ENCODE assay signal across 29 cellular contexts in genomic region chr14:73325063-73325462, GRCh38.
A peak's percentile ranks its signal among the peaks of the same experiment; 100 is the strongest.
DNase-seq lines count a peak whose midpoint lies in the region; ATAC-seq, FAIRE-seq and TF ChIP-seq lines count a peak whose summit lies in the region.
"Had no signal": no experiment of that assay in that cellular context is flagged by ENCODE, and none has a peak within 500 bp of the region (broad histone marks: within the 10 kb centered on the region; RNA-seq: fewer than 3 reads in every experiment).

No MANE protein-coding gene starts in this region.

- no peak for TF ChIP-seq CTCF in activated CD8-positive, alpha-beta T cell treated with anti-CD3 and anti-CD28 coated beads for 36 hours (IDR thresholded peaks at IDR 0.05)
- no peak for TF ChIP-seq CTCF in CD8-positive, alpha-beta T cell (IDR thresholded peaks at IDR 0.05)
- TF ChIP-seq CTCF in WTC11 (IDR thresholded peaks at IDR 0.05): no peak

- DNase-seq in activated CD8-positive, alpha-beta T cell treated with anti-CD3 and anti-CD28 coated beads, Interleukin-2, amount 10 ng/mL, durations not matched to agents 7 days and 5 days: no peak
- no peak for DNase-seq in activated CD8-positive, alpha-beta T cell treated with anti-CD3 and anti-CD28 coated beads for 36 hours
- no peak for DNase-seq in CD8-positive, alpha-beta T cell
- no peak for DNase-seq in WTC11 (ENCODE audit: low spot score)
- no peak for DNase-seq in naive thymus-derived CD8-positive, alpha-beta T cell
- DNase-seq in GM12892 (ENCODE audit: insufficient read length): no peak
- DNase-seq in dedifferentiated amniotic fluid mesenchymal stem cell (ENCODE audit: extremely low spot score): no peak
- DNase-seq: activated B cell treated with CpG ODN at 0.5 μM for 24 hours; activated CD4-positive, alpha-beta T cell treated with anti-CD3 and anti-CD28 coated beads, Interleukin-2, amount 50 U/mL, for 4 hours; activated CD8-positive, alpha-beta memory T cell treated with anti-CD3 and anti-CD28 coated beads, Interleukin-2, amount 50 U/mL, for 4 hours; activated effector memory CD4-positive, alpha-beta T cell treated with anti-CD3 and anti-CD28 coated beads, Interleukin-2, amount 50 U/mL, for 16 hours; adrenal gland; AML-193; effector CD4-positive, alpha-beta T cell; heart left ventricle; left colon; mammary epithelial cell; NCI-H1105; NCI-H187 treated with DMSO at 0.1 percent for 48 hours; NCI-H526; SHP77; sigmoid colon; stimulated activated CD4-positive, alpha-beta T cell treated with anti-CD3 and anti-CD28 coated beads, Interleukin-4, amount 100 ng/mL, for 4 hours; testis had no signal

- H3K4me1 ChIP-seq in CD8-positive, alpha-beta T cell (ENCODE audit: insufficient read depth, low read length): peaks cover 34% of the 10 kb centered on the region
- H3K4me1 ChIP-seq: prostate gland had no signal

- CTCF ChIA-PET in activated CD8-positive, alpha-beta T cell treated with anti-CD3 and anti-CD28 coated beads, Interleukin-2, amount 10 ng/mL, durations not matched to agents 7 days and 5 days (lab: Charles Lee): interaction anchor here (3.0 kb wide), 1 partner anchor 30 kb away, joined by 11 read pairs; no protein-coding TSS in a partner anchor
- CTCF ChIA-PET in activated CD8-positive, alpha-beta T cell treated with anti-CD3 and anti-CD28 coated beads for 36 hours (lab: Charles Lee): interaction anchor here (1.2 kb wide), 1 partner anchor 30 kb away, joined by 3 read pairs; no protein-coding TSS in a partner anchor
- CTCF ChIA-PET in CD8-positive, alpha-beta T cell (lab: Charles Lee): no interaction called here
- CTCF ChIA-PET in WTC11 (lab: Charles Lee): interaction anchor here (0.6 to 1.7 kb wide), 3 partner anchors 30 to 148 kb away, joined by 3 to 9 read pairs (median 5); no protein-coding TSS in a partner anchor

- H3K27me3 Mint-ChIP-seq in activated CD8-positive, alpha-beta T cell treated with anti-CD3 and anti-CD28 coated beads, Interleukin-2, amount 10 ng/mL, durations not matched to agents 7 days and 5 days (ENCODE audit: low read depth): no peaks in the 10 kb centered on the region
- no peaks in the 10 kb centered on the region for H3K27me3 Mint-ChIP-seq in activated CD8-positive, alpha-beta T cell treated with anti-CD3 and anti-CD28 coated beads for 36 hours
- H3K27me3 Mint-ChIP-seq in CD8-positive, alpha-beta T cell (ENCODE audit: low read depth): no peaks in the 10 kb centered on the region
- no peaks in the 10 kb centered on the region for H3K27me3 Mint-ChIP-seq in WTC11 (ENCODE audit: low read depth)
- H3K27me3 Mint-ChIP-seq in naive thymus-derived CD8-positive, alpha-beta T cell: no peaks in the 10 kb centered on the region
- H3K27me3 Mint-ChIP-seq: activated B cell treated with CpG ODN at 0.5 μM for 24 hours, brain, IgD-negative memory B cell had no signal

- H3K9me3 Mint-ChIP-seq in activated CD8-positive, alpha-beta T cell treated with anti-CD3 and anti-CD28 coated beads, Interleukin-2, amount 10 ng/mL, durations not matched to agents 7 days and 5 days (ENCODE audit: insufficient read depth): no peaks in the 10 kb centered on the region
- H3K9me3 Mint-ChIP-seq in activated CD8-positive, alpha-beta T cell treated with anti-CD3 and anti-CD28 coated beads for 36 hours: no peaks in the 10 kb centered on the region
- no peaks in the 10 kb centered on the region for H3K9me3 Mint-ChIP-seq in CD8-positive, alpha-beta T cell
- H3K9me3 Mint-ChIP-seq in WTC11: no peaks in the 10 kb centered on the region
- no peaks in the 10 kb centered on the region for H3K9me3 Mint-ChIP-seq in naive thymus-derived CD8-positive, alpha-beta T cell
- H3K9me3 Mint-ChIP-seq: activated B cell treated with CpG ODN at 0.5 μM for 24 hours, brain, IgD-negative memory B cell had no signal

- POLR2A ChIA-PET in activated CD8-positive, alpha-beta T cell treated with anti-CD3 and anti-CD28 coated beads, Interleukin-2, amount 10 ng/mL, durations not matched to agents 7 days and 5 days (lab: Charles Lee): no interaction called here
- POLR2A ChIA-PET in activated CD8-positive, alpha-beta T cell treated with anti-CD3 and anti-CD28 coated beads for 36 hours (lab: Charles Lee): no interaction called here
- POLR2A ChIA-PET in CD8-positive, alpha-beta T cell (lab: Charles Lee): interaction anchor here (0.6 to 1.5 kb wide), 2 partner anchors 11 to 627 kb away, joined by 3 to 5 read pairs; no protein-coding TSS in a partner anchor
- POLR2A ChIA-PET in WTC11 (lab: Charles Lee): no interaction called here
- POLR2A ChIA-PET in naive thymus-derived CD8-positive, alpha-beta T cell (lab: Charles Lee): no interaction called here

- TF ChIP-seq POLR2A in GM12892 (IDR thresholded peaks at IDR 0.05; ENCODE audit: low read depth, low read length): no peak

- intact Hi-C loops in activated CD8-positive, alpha-beta T cell treated with anti-CD3 and anti-CD28 coated beads for 36 hours (cut with micrococcal nuclease): no loop called here
- intact Hi-C loops in CD8-positive, alpha-beta T cell (cut with DNase I, micrococcal nuclease): no loop called here

- H3K4me3 Mint-ChIP-seq in activated CD8-positive, alpha-beta T cell treated with anti-CD3 and anti-CD28 coated beads, Interleukin-2, amount 10 ng/mL, durations not matched to agents 7 days and 5 days: no peak overlapping the region
- H3K4me3 Mint-ChIP-seq in activated CD8-positive, alpha-beta T cell treated with anti-CD3 and anti-CD28 coated beads for 36 hours: no peak overlapping the region
- no peak overlapping the region for H3K4me3 Mint-ChIP-seq in CD8-positive, alpha-beta T cell
- no peak overlapping the region for H3K4me3 Mint-ChIP-seq in WTC11
- peak overlapping the region; percentile 26 to 80 (median 66) for H3K4me3 Mint-ChIP-seq in naive thymus-derived CD8-positive, alpha-beta T cell
- H3K4me3 Mint-ChIP-seq: activated B cell treated with CpG ODN at 0.5 μM for 24 hours, brain, IgD-negative memory B cell had no signal

- H3K27me3 ChIP-seq in CD8-positive, alpha-beta T cell (ENCODE audit: insufficient read depth, low read length): no peaks in the 10 kb centered on the region
- H3K27me3 ChIP-seq: adrenal gland, heart left ventricle, sigmoid colon, testis had no signal

- FAIRE-seq in GM12892 (lab: Jason Lieb, UNC): no peak
- FAIRE-seq: A204.1 had no signal

- ATAC-seq in activated CD8-positive, alpha-beta T cell treated with anti-CD3 and anti-CD28 coated beads, Interleukin-2, amount 10 ng/mL, durations not matched to agents 7 days and 5 days: no peak
- ATAC-seq in activated CD8-positive, alpha-beta T cell treated with anti-CD3 and anti-CD28 coated beads for 36 hours: no peak
- ATAC-seq in CD8-positive, alpha-beta T cell: no peak
- ATAC-seq in WTC11 (no peak), HG03196 (IDR thresholded peaks at IDR 0.05; ENCODE audit: unreplicated experiment) (no peak)
- ATAC-seq in naive thymus-derived CD8-positive, alpha-beta T cell: no peak
- ATAC-seq: heart left ventricle had no signal

- no peaks in the 10 kb centered on the region for H3K36me3 ChIP-seq in CD8-positive, alpha-beta T cell (ENCODE audit: insufficient read depth, low read length)
- H3K36me3 ChIP-seq: adrenal gland, prostate gland had no signal

- H3K27ac Mint-ChIP-seq in activated CD8-positive, alpha-beta T cell treated with anti-CD3 and anti-CD28 coated beads, Interleukin-2, amount 10 ng/mL, durations not matched to agents 7 days and 5 days: peak overlapping the region; percentile 66
- no peak overlapping the region for H3K27ac Mint-ChIP-seq in activated CD8-positive, alpha-beta T cell treated with anti-CD3 and anti-CD28 coated beads for 36 hours
- H3K27ac Mint-ChIP-seq in CD8-positive, alpha-beta T cell: peak overlapping the region; percentile 66
- peak overlapping the region; percentile 52 for H3K27ac Mint-ChIP-seq in WTC11
- H3K27ac Mint-ChIP-seq in naive thymus-derived CD8-positive, alpha-beta T cell: peak overlapping the region in 9 of 10 donors; percentile 57 to 91 (median 83)
- H3K27ac Mint-ChIP-seq: activated B cell treated with CpG ODN at 0.5 μM for 24 hours had no signal

- H3K4me1 Mint-ChIP-seq in activated CD8-positive, alpha-beta T cell treated with anti-CD3 and anti-CD28 coated beads, Interleukin-2, amount 10 ng/mL, durations not matched to agents 7 days and 5 days (ENCODE audit: low read depth): peaks cover 30% of the 10 kb centered on the region
- peaks cover 34% of the 10 kb centered on the region for H3K4me1 Mint-ChIP-seq in activated CD8-positive, alpha-beta T cell treated with anti-CD3 and anti-CD28 coated beads for 36 hours (ENCODE audit: low read depth)
- peaks cover 39% of the 10 kb centered on the region for H3K4me1 Mint-ChIP-seq in CD8-positive, alpha-beta T cell (ENCODE audit: low read depth)
- H3K4me1 Mint-ChIP-seq in WTC11: peaks cover 31% of the 10 kb centered on the region
- peaks cover 19 to 45% (median 37%) of the 10 kb centered on the region in 4 donors for H3K4me1 Mint-ChIP-seq in naive thymus-derived CD8-positive, alpha-beta T cell
- H3K4me1 Mint-ChIP-seq: brain had no signal

- H3K9me3 ChIP-seq in CD8-positive, alpha-beta T cell (ENCODE audit: low read length): no peaks in the 10 kb centered on the region
- H3K9me3 ChIP-seq: adrenal gland, heart left ventricle, prostate gland, sigmoid colon, testis had no signal

- H3K27ac ChIP-seq in CD8-positive, alpha-beta T cell (ENCODE audit: low read depth, low read length): no peak overlapping the region
- H3K27ac ChIP-seq: adrenal gland, heart left ventricle, prostate gland, sigmoid colon, testis had no signal

- no peak overlapping the region for H3K4me3 ChIP-seq in CD8-positive, alpha-beta T cell (ENCODE audit: low read depth, low read length)
- H3K4me3 ChIP-seq: adrenal gland, heart left ventricle, prostate gland, sigmoid colon, testis had no signal

- peaks cover 6% of the 10 kb centered on the region for H3K36me3 Mint-ChIP-seq in activated CD8-positive, alpha-beta T cell treated with anti-CD3 and anti-CD28 coated beads, Interleukin-2, amount 10 ng/mL, durations not matched to agents 7 days and 5 days (ENCODE audit: low read depth)
- H3K36me3 Mint-ChIP-seq in activated CD8-positive, alpha-beta T cell treated with anti-CD3 and anti-CD28 coated beads for 36 hours (ENCODE audit: low read depth): no peaks in the 10 kb centered on the region
- H3K36me3 Mint-ChIP-seq in CD8-positive, alpha-beta T cell: peaks cover 12% of the 10 kb centered on the region
- H3K36me3 Mint-ChIP-seq in WTC11: no peaks in the 10 kb centered on the region
- H3K36me3 Mint-ChIP-seq in naive thymus-derived CD8-positive, alpha-beta T cell: peaks cover 0 to 14% (median 0%) of the 10 kb centered on the region in 3 donors
- H3K36me3 Mint-ChIP-seq: brain, IgD-negative memory B cell had no signal

TF ChIP-seq in WTC11, 78 proteins besides CTCF, POLR2A, EP300 and RAD21 (continues in another document):
- no peak for TF ChIP-seq OVOL2 (CRISPR knock-in tag; IDR thresholded peaks at IDR 0.05; ENCODE audit: borderline replicate concordance)
- no peak for TF ChIP-seq MLX (CRISPR knock-in tag; IDR thresholded peaks at IDR 0.05)

Comparison
In these comparisons a context has a peak if more than half of its experiments do, and no peak if none do; other contexts are left out.
1. H3K4me3 Mint-ChIP-seq: peak in naive thymus-derived CD8-positive, alpha-beta T cell (10 of 10); none in activated CD8-positive, alpha-beta T cell treated with anti-CD3 and anti-CD28 coated beads, Interleukin-2, amount 10 ng/mL, durations not matched to agents 7 days and 5 days (single experiment), activated CD8-positive, alpha-beta T cell treated with anti-CD3 and anti-CD28 coated beads for 36 hours (single experiment), CD8-positive, alpha-beta T cell (single experiment) and WTC11 (single experiment).